In genomic region chr15:73996267-73996666, GRCh38 we compare ENCODE assay signal across 8 cellular contexts. TPM values are rescaled to one million over a fixed set of nuclear protein-coding genes. Genes with fewer than 3 reads are reported as not detected.
DNase-seq lines count a peak whose midpoint lies in the region; ATAC-seq, FAIRE-seq and TF ChIP-seq lines count a peak whose summit lies in the region.

No MANE protein-coding gene starts in this region.

- TF ChIP-seq CTCF in DOHH2 (IDR thresholded peaks at IDR 0.05; ENCODE audit: low read depth, low read length, poor library complexity, severe bottlenecking) (no peak), Peyer's patch (IDR thresholded peaks at IDR 0.05) (no peak), epithelial cell of proximal tubule (conservative IDR thresholded peaks at IDR 0.05; ENCODE audit: low read depth, low read length) (no peak), retinal pigment epithelial cell (conservative IDR thresholded peaks at IDR 0.05; ENCODE audit: low read depth, low read length) (no peak)

- H4K20me1 ChIP-seq in DOHH2 (ENCODE audit: control insufficient read depth, insufficient read depth, low read depth, low read length): no peaks in the 10 kb centered on the region

- H3K9me3 ChIP-seq in DOHH2 (ENCODE audit: control insufficient read depth, insufficient read depth, low read length) (no peaks in the 10 kb centered on the region), Peyer's patch (no peaks in the 10 kb centered on the region)

- ATAC-seq in left lobe of liver: no peak

- H3K79me2 ChIP-seq in DOHH2 (ENCODE audit: control insufficient read depth, low read length): peaks cover 12% of the 10 kb centered on the region

- H3K4me1 ChIP-seq in DOHH2 (ENCODE audit: control insufficient read depth, low read length) (peaks cover 42% of the 10 kb centered on the region), Peyer's patch (peaks cover 0 to 70% (median 22%) of the 10 kb centered on the region in 4 donors)

- no peaks in the 10 kb centered on the region for H3K36me3 ChIP-seq in DOHH2 (ENCODE audit: control insufficient read depth, low read length)
- H3K36me3 ChIP-seq in Peyer's patch: peaks cover 0 to 24% (median 0%) of the 10 kb centered on the region in 3 donors

- no peaks in the 10 kb centered on the region for H3F3A ChIP-seq in DOHH2 (ENCODE audit: control insufficient read depth, insufficient read depth)

- H3K27me3 ChIP-seq in DOHH2 (ENCODE audit: control insufficient read depth, low read length) (no peaks in the 10 kb centered on the region), Peyer's patch (no peaks in the 10 kb centered on the region)

- H3K9me2 ChIP-seq in DOHH2 (replicated peaks; ENCODE audit: control insufficient read depth, low read length): no peaks in the 10 kb centered on the region

- peak overlapping the region; percentile 44; the same call in 1 of the 2 replicates for H3K4me3 ChIP-seq in DOHH2 (ENCODE audit: low read length)
- H3K4me3 ChIP-seq in Peyer's patch: peak overlapping the region; percentile 30 to 87 (median 79)
- H3K4me3 ChIP-seq in epithelial cell of proximal tubule (ENCODE audit: low read depth, low read length): peak overlapping the region; percentile 85
- H3K4me3 ChIP-seq in retinal pigment epithelial cell (ENCODE audit: low read length): peak overlapping the region; percentile 23

- H3K27ac ChIP-seq in DOHH2 (ENCODE audit: low read depth, low read length): no peak overlapping the region
- peak overlapping the region; percentile 92 to 97 (median 95) for H3K27ac ChIP-seq in Peyer's patch

- DNase-seq in Peyer's patch: no peak
- DNase-seq in epithelial cell of proximal tubule (ENCODE audit: low read depth): no peak
- DNase-seq in retinal pigment epithelial cell (ENCODE audit: low read depth): no peak
- DNase-seq in left lobe of liver (ENCODE audit: low spot score): no peak
- no peak for DNase-seq in RCC 7860 (ENCODE audit: low spot score)
- no peak for DNase-seq in medulla oblongata (ENCODE audit: extremely low spot score)
- no peak for DNase-seq in H54 (ENCODE audit: insufficient read length, low spot score)

- FAIRE-seq in RCC 7860 (lab: Jason Lieb, UNC) (no peak), H54 (lab: Jason Lieb, UNC) (no peak)

- TF ChIP-seq POLR2A in Peyer's patch (IDR thresholded peaks at IDR 0.05) (no peak), H54 (IDR thresholded peaks at IDR 0.05; ENCODE audit: low read depth, low read length) (no peak)

- peak overlapping the region; percentile 95 for H3K4me2 ChIP-seq in DOHH2 (ENCODE audit: low read length)

RNA-seq across cellular contexts. Expression of gene PML, which starts 1.8 kb away (rescaled TPM):
- total RNA-seq in Peyer's patch (100 to 1,000 TPM in 1 of 4 donors, 10 to 100 TPM in 3; 52.4 to 116 (median 82.9) TPM), epithelial cell of proximal tubule (74.8 and 78.9 TPM in 2 replicates), left lobe of liver (15.5 TPM)

RNA-seq across cellular contexts. Expression of gene STOML1, which starts 4.2 kb away (rescaled TPM):
- total RNA-seq in Peyer's patch: 10 to 100 TPM in 3 of 4 donors, not detected in 1; 10.9 to 24.5 (median 13.5) TPM
- total RNA-seq in epithelial cell of proximal tubule: 13.5 and 26.4 TPM in 2 replicates
- 8.1 TPM for total RNA-seq in left lobe of liver

Comparison
In these comparisons a context has a peak if more than half of its experiments do, and no peak if none do; other contexts are left out.
1. H3K4me3 ChIP-seq: peak in every context shown above with its lines; median percentile 85 in epithelial cell of proximal tubule; 79 in Peyer's patch; 44 in DOHH2; 23 in retinal pigment epithelial cell.